ENCODE assay signal across 12 cellular contexts in genomic region chr1:2561898-2562895, GRCh38. TPM values are rescaled to one million over a fixed set of nuclear protein-coding genes. Genes with fewer than 3 reads are reported as not detected.
DNase-seq lines count a peak whose midpoint lies in the region; ATAC-seq and TF ChIP-seq lines count a peak whose summit lies in the region.
"Had no signal": no experiment of that assay in that cellular context is flagged by ENCODE, and none has a peak within 500 bp of the region (broad histone marks: within the 10 kb centered on the region; RNA-seq: fewer than 3 reads in every experiment).

No MANE protein-coding gene starts in this region.

- POLR2A ChIA-PET in T-cell (lab: Charles Lee) = interaction anchor here in 1 of 2 donors (0.6 kb wide), 1 partner anchor 405 kb away, joined by 8 read pairs; no protein-coding TSS in a partner anchor

- no peak overlapping the region for H3K4me3 Mint-ChIP-seq in natural killer cell
- H3K4me3 Mint-ChIP-seq in natural killer cell treated with Interleukin-12 subunit alpha and Interleukin-12 subunit beta and Interleukin-15 and Interleukin-18, amount 100 ng/mL, for 72 hours = no peak overlapping the region
- H3K4me3 Mint-ChIP-seq in T-cell = no peak overlapping the region
- H3K4me3 Mint-ChIP-seq: activated CD8-positive, alpha-beta memory T cell treated with anti-CD3 and anti-CD28 coated beads, Interleukin-2, amount 10 ng/mL, durations not matched to agents 7 days and 5 days had no signal

- peaks cover 56% of the 10 kb centered on the region for H3K36me3 ChIP-seq in upper lobe of right lung

- CTCF ChIA-PET in T-cell (lab: Charles Lee) = interaction anchor here (0.6 to 2.1 kb wide), 3 partner anchors 15 to 147 kb away, joined by 3 to 10 read pairs (median 5); no protein-coding TSS in a partner anchor

- DNase-seq in natural killer cell (no peak), T-cell (peak in 1 of 34 experiments; percentile 30), right cardiac atrium (peak in 2 of 3 donors; percentile 50 to 57), upper lobe of right lung (no peak), glomerular visceral epithelial cell (ENCODE audit: extremely low spot score) (no peak)
- no peak for DNase-seq in natural killer cell treated with Interleukin-12 subunit alpha and Interleukin-12 subunit beta and Interleukin-15 and Interleukin-18, amount 100 ng/mL, for 72 hours (ENCODE audit: low spot score)
- DNase-seq: activated CD8-positive, alpha-beta memory T cell treated with anti-CD3 and anti-CD28 coated beads, Interleukin-2, amount 10 ng/mL, durations not matched to agents 7 days and 5 days; DMS153; midbrain had no signal

- H3K27ac Mint-ChIP-seq in natural killer cell (no peak overlapping the region), T-cell (no peak overlapping the region)
- H3K27ac Mint-ChIP-seq in natural killer cell treated with Interleukin-12 subunit alpha and Interleukin-12 subunit beta and Interleukin-15 and Interleukin-18, amount 100 ng/mL, for 72 hours = no peak overlapping the region

- H3K9me3 Mint-ChIP-seq in natural killer cell = no peaks in the 10 kb centered on the region
- no peaks in the 10 kb centered on the region for H3K9me3 Mint-ChIP-seq in natural killer cell treated with Interleukin-12 subunit alpha and Interleukin-12 subunit beta and Interleukin-15 and Interleukin-18, amount 100 ng/mL, for 72 hours
- no peaks in the 10 kb centered on the region for H3K9me3 Mint-ChIP-seq in T-cell

- H3K36me3 Mint-ChIP-seq in natural killer cell (no peaks in the 10 kb centered on the region), T-cell (peaks cover 4% of the 10 kb centered on the region)
- H3K36me3 Mint-ChIP-seq in natural killer cell treated with Interleukin-12 subunit alpha and Interleukin-12 subunit beta and Interleukin-15 and Interleukin-18, amount 100 ng/mL, for 72 hours = no peaks in the 10 kb centered on the region

- H3K27ac ChIP-seq in right cardiac atrium (ENCODE audit: low read length) (no peak overlapping the region), upper lobe of right lung (no peak overlapping the region)

- H3K27me3 Mint-ChIP-seq in natural killer cell (ENCODE audit: low read depth in 2 of 2) (no peaks in the 10 kb centered on the region), T-cell (no peaks in the 10 kb centered on the region)
- H3K27me3 Mint-ChIP-seq in natural killer cell treated with Interleukin-12 subunit alpha and Interleukin-12 subunit beta and Interleukin-15 and Interleukin-18, amount 100 ng/mL, for 72 hours = no peaks in the 10 kb centered on the region
- H3K27me3 Mint-ChIP-seq: activated CD8-positive, alpha-beta memory T cell treated with anti-CD3 and anti-CD28 coated beads, Interleukin-2, amount 10 ng/mL, durations not matched to agents 7 days and 5 days had no signal

- H3K4me3 ChIP-seq in right cardiac atrium (ENCODE audit: low read length) (no peak overlapping the region), upper lobe of right lung (no peak overlapping the region)

- WGBS in right cardiac atrium = 87% methylated on average over 24 of the region's 24 CpGs

- H3K9me3 ChIP-seq in right cardiac atrium (ENCODE audit: control insufficient read depth, low read length) (no peaks in the 10 kb centered on the region), upper lobe of right lung (no peaks in the 10 kb centered on the region)

- TF ChIP-seq CTCF in natural killer cell (IDR thresholded peaks at IDR 0.05) (peak; percentile 44), upper lobe of right lung (IDR thresholded peaks at IDR 0.05) (peak; percentile 46)

- no peaks in the 10 kb centered on the region for H3K27me3 ChIP-seq in right cardiac atrium (ENCODE audit: control insufficient read depth, insufficient read depth)
- H3K27me3 ChIP-seq in upper lobe of right lung = no peaks in the 10 kb centered on the region

- intact Hi-C loops in natural killer cell (cut with micrococcal nuclease) (no loop called here), right cardiac atrium (cut with DNase I) (no loop called here), upper lobe of right lung (cut with DNase I) (no loop called here)

- H3K4me1 Mint-ChIP-seq in natural killer cell (peaks cover 5 to 29% of the 10 kb centered on the region in 2 donors), T-cell (peaks cover 22 to 30% (median 22%) of the 10 kb centered on the region in 3 donors)
- H3K4me1 Mint-ChIP-seq in natural killer cell treated with Interleukin-12 subunit alpha and Interleukin-12 subunit beta and Interleukin-15 and Interleukin-18, amount 100 ng/mL, for 72 hours (ENCODE audit: low read depth in 2 of 2) = peaks cover 0 to 11% of the 10 kb centered on the region in 2 donors

- H3K4me1 ChIP-seq in right cardiac atrium (ENCODE audit: control insufficient read depth, insufficient read depth, low read length) (no peaks in the 10 kb centered on the region), upper lobe of right lung (peaks cover 17% of the 10 kb centered on the region)

- ATAC-seq in natural killer cell = peak in 2 of 3 donors; percentile 52 to 62
- ATAC-seq in natural killer cell treated with Interleukin-12 subunit alpha and Interleukin-12 subunit beta and Interleukin-15 and Interleukin-18, amount 100 ng/mL, for 72 hours = no peak
- peak in 3 of 4 experiments; percentile 46 to 61 (median 55) for ATAC-seq in T-cell (replicated peaks in 1 of 4)
- ATAC-seq in right cardiac atrium = no peak
- ATAC-seq in upper lobe of right lung = peak; percentile 31
- no peak for ATAC-seq in GM18907 (IDR thresholded peaks at IDR 0.05; ENCODE audit: unreplicated experiment)
- ATAC-seq in GM18861 (IDR thresholded peaks at IDR 0.05; ENCODE audit: unreplicated experiment) = no peak
- ATAC-seq: activated CD8-positive, alpha-beta memory T cell treated with anti-CD3 and anti-CD28 coated beads, Interleukin-2, amount 10 ng/mL, durations not matched to agents 7 days and 5 days had no signal

RNA-seq across cellular contexts. Expression of gene TNFRSF14, which starts 6.0 kb away (rescaled TPM):
- total RNA-seq in natural killer cell (100 to 1,000 TPM; 228 to 266 (median 262) TPM), T-cell (100 to 1,000 TPM; 163 to 214 (median 211) TPM), right cardiac atrium (10 to 100 TPM; 17.6 to 25.5 (median 21.8) TPM), upper lobe of right lung (133 TPM)
- total RNA-seq in natural killer cell treated with Interleukin-12 subunit alpha and Interleukin-12 subunit beta and Interleukin-15 and Interleukin-18, amount 100 ng/mL, for 72 hours = 100 to 1,000 TPM in 1 of 2 donors, 10 to 100 TPM in 1; 93.2 to 118 TPM
- 27.6 TPM for polyA plus RNA-seq in right cardiac atrium

RNA-seq across cellular contexts. Expression of gene PRXL2B, which starts 24.4 kb away (rescaled TPM):
- 10 to 100 TPM; 11.3 to 15.1 (median 11.6) TPM for total RNA-seq in natural killer cell
- total RNA-seq in natural killer cell treated with Interleukin-12 subunit alpha and Interleukin-12 subunit beta and Interleukin-15 and Interleukin-18, amount 100 ng/mL, for 72 hours = 10 to 100 TPM in 1 of 2 donors, 1 to 10 TPM in 1; 9.1 to 18.5 TPM
- 10 to 100 TPM; 17.3 to 37.6 (median 35.3) TPM for total RNA-seq in T-cell
- 10 to 100 TPM in 2 of 4 donors, 1 to 10 TPM in 2; 8.0 to 11.8 (median 10.4) TPM for total RNA-seq in right cardiac atrium
- polyA plus RNA-seq in right cardiac atrium = 9.3 TPM
- 25.9 TPM for total RNA-seq in upper lobe of right lung

RNA-seq across cellular contexts. Expression of gene HES5, which starts 32.1 kb away (rescaled TPM):
- not detected for total RNA-seq in natural killer cell
- total RNA-seq in natural killer cell treated with Interleukin-12 subunit alpha and Interleukin-12 subunit beta and Interleukin-15 and Interleukin-18, amount 100 ng/mL, for 72 hours = not detected
- not detected for total RNA-seq in T-cell
- total RNA-seq in right cardiac atrium = 1 to 10 TPM in 2 of 4 donors, under 1 TPM in 2; 0.61 to 1.8 (median 1.2) TPM
- polyA plus RNA-seq in right cardiac atrium = 0.52 TPM
- total RNA-seq in upper lobe of right lung = 1.5 TPM
- total RNA-seq: activated CD8-positive, alpha-beta memory T cell treated with anti-CD3 and anti-CD28 coated beads, Interleukin-2, amount 10 ng/mL, durations not matched to agents 7 days and 5 days; HT1080 had no signal

RNA-seq across cellular contexts. Expression of gene PANK4, which starts 35.8 kb away (rescaled TPM):
- 10 to 100 TPM; 48.2 to 75.7 (median 61.8) TPM for total RNA-seq in natural killer cell
- total RNA-seq in natural killer cell treated with Interleukin-12 subunit alpha and Interleukin-12 subunit beta and Interleukin-15 and Interleukin-18, amount 100 ng/mL, for 72 hours = 10 to 100 TPM; 37.7 to 70.5 TPM
- total RNA-seq in T-cell = 100 to 1,000 TPM in 3 of 5 donors, 10 to 100 TPM in 2; 51.0 to 128 (median 119) TPM
- total RNA-seq in right cardiac atrium = 10 to 100 TPM; 35.2 to 51.3 (median 45.1) TPM
- 38.7 TPM for polyA plus RNA-seq in right cardiac atrium
- total RNA-seq in upper lobe of right lung = 36.4 TPM

Comparison
In these comparisons a context has a peak if more than half of its experiments do, and no peak if none do; other contexts are left out.
1. ATAC-seq: peak in natural killer cell (2 of 3), T-cell (3 of 4) and upper lobe of right lung (single experiment); none in natural killer cell treated with Interleukin-12 subunit alpha and Interleukin-12 subunit beta and Interleukin-15 and Interleukin-18, amount 100 ng/mL, for 72 hours (0 of 2), right cardiac atrium (0 of 2), GM18907 (single experiment) and GM18861 (single experiment).
2. DNase-seq: peak in right cardiac atrium (2 of 3); none in natural killer cell (single experiment), natural killer cell treated with Interleukin-12 subunit alpha and Interleukin-12 subunit beta and Interleukin-15 and Interleukin-18, amount 100 ng/mL, for 72 hours (single experiment), upper lobe of right lung (single experiment) and glomerular visceral epithelial cell (single experiment).